ENCODE assay signal across 8 cellular contexts in the genomic region with DNA sequence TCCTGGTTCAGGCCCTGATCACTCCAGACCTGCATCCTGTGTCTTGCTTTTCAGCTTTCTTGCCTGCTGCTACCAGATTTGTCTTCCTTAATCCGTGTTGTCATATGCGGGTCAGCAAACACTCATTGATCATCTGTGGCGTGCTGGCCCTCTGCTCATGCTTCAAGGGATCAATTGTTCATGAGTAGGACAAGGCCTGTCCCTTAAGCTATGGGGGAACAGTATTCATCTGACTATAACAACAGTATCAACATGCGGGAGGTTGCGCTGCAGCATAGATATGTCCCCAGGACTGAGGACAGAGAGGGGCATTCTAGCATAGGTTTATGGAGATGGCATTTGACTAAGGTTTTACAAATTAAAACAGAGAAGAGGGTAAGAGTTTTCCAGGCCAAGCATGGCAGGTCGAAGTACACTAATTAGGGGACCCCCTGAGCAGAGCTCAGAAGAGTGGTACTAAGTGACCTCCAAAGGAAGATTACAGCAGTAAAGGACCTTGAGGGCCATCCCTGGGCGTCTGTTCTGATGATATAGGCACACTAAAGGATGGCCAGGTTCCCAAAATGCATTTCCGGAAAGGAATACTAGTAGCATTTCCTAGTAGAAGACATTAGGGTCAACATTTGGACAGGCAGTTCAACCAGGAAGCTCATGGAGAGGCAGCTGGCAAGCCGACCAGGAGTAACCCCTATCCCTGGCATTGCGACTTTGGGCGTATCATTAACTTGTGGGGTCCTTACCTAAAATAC. TPM values are rescaled to one million over a fixed set of nuclear protein-coding genes. Genes with fewer than 3 reads are reported as not detected.
DNase-seq lines count a peak whose midpoint lies in the region; ATAC-seq and TF ChIP-seq lines count a peak whose summit lies in the region.

No MANE protein-coding gene starts in this region.

- TF ChIP-seq CTCF in right atrium auricular region (IDR thresholded peaks at IDR 0.05) (no peak), ascending aorta (IDR thresholded peaks at IDR 0.05) (no peak), lower lobe of right lung (IDR thresholded peaks at IDR 0.05) (no peak), vagina (IDR thresholded peaks at IDR 0.05) (no peak), GM10248 (IDR thresholded peaks at IDR 0.05; ENCODE audit: control extremely low read depth, extremely low read depth, low read depth, missing control alignments) (no peak)

- H3K27me3 ChIP-seq in right atrium auricular region (no peaks in the 10 kb centered on the region), ascending aorta (no peaks in the 10 kb centered on the region), lower lobe of right lung (ENCODE audit: low read depth) (no peaks in the 10 kb centered on the region), vagina (no peaks in the 10 kb centered on the region)

- H3K4me1 ChIP-seq in right atrium auricular region (peaks cover 0 to 37% of the 10 kb centered on the region in 2 donors), ascending aorta (peaks cover 0 to 20% of the 10 kb centered on the region in 2 donors), lower lobe of right lung (peaks cover 38% of the 10 kb centered on the region), vagina (peaks cover 35% of the 10 kb centered on the region)

- ATAC-seq in Right ventricle myocardium inferior (no peak), lower lobe of right lung (no peak)

- H3K4me3 ChIP-seq in right atrium auricular region (peak overlapping the region; percentile 94 to 96), ascending aorta (peak overlapping the region; percentile 83 to 88), lower lobe of right lung (peak overlapping the region; percentile 83), vagina (peak overlapping the region; percentile 87 to 88)

- intact Hi-C loops in Right ventricle myocardium inferior (cut with DNase I) (no loop called here), ascending aorta (cut with DNase I) (no loop called here), lower lobe of right lung (cut with DNase I) (no loop called here), vagina (cut with DNase I) (no loop called here)

- no peak for DNase-seq in right atrium auricular region (ENCODE audit: low spot score)
- no peak for DNase-seq in Right ventricle myocardium inferior (ENCODE audit: missing footprints)
- DNase-seq in ascending aorta (ENCODE audit: low spot score in 2 of 2), result peak in 1 of 2 donors; percentile 64
- no peak for DNase-seq in lower lobe of right lung
- no peak for DNase-seq in vagina (ENCODE audit: extremely low spot score in 2 of 2)
- no peak for DNase-seq in GM10248 (ENCODE audit: extremely low spot score)
- no peak for DNase-seq in dermis blood vessel endothelial cell
- no peak for DNase-seq in OCI-M2 (lab: John Stamatoyannopoulos, UW; ENCODE audit: unreplicated experiment)

- CTCF ChIA-PET in GM10248 (lab: Yijun Ruan, JAX), result interaction anchor here (0.9 to 5.7 kb wide), 6 partner anchors 11 to 214 kb away, joined by 3 to 78 read pairs (median 4); partner anchors contain the start of genes SH3BP5L and ZNF692

- POLR2A ChIA-PET in GM10248 (lab: Yijun Ruan, JAX), result interaction anchor here (0.9 to 2.1 kb wide), 6 partner anchors 9 to 36 kb away, joined by 3 to 19 read pairs (median 8); partner anchors contain the start of genes SH3BP5L and ZNF692

- H3K36me3 ChIP-seq in right atrium auricular region, result no peaks in the 10 kb centered on the region
- H3K36me3 ChIP-seq in ascending aorta, result no peaks in the 10 kb centered on the region
- no peaks in the 10 kb centered on the region for H3K36me3 ChIP-seq in lower lobe of right lung
- H3K36me3 ChIP-seq in vagina, result no peaks in the 10 kb centered on the region

- H3K9me3 ChIP-seq in right atrium auricular region, result no peaks in the 10 kb centered on the region
- H3K9me3 ChIP-seq in ascending aorta, result no peaks in the 10 kb centered on the region
- H3K9me3 ChIP-seq in lower lobe of right lung, result no peaks in the 10 kb centered on the region
- H3K9me3 ChIP-seq in vagina, result no peaks in the 10 kb centered on the region

- no peak for TF ChIP-seq POLR2A in vagina (IDR thresholded peaks at IDR 0.05)

- H3K27ac ChIP-seq in right atrium auricular region (peak overlapping the region; percentile 100), ascending aorta (peak overlapping the region; percentile 100), lower lobe of right lung (peak overlapping the region; percentile 100), vagina (peak overlapping the region; percentile 99)

RNA-seq across cellular contexts. Expression of gene ZNF672, which starts 0.8 kb away (rescaled TPM):
- total RNA-seq in right atrium auricular region (10 to 100 TPM; 55.3 to 59.1 TPM), Right ventricle myocardium inferior (40.3 TPM), ascending aorta (30.9 TPM), lower lobe of right lung (39.8 TPM), vagina (44.9 TPM), dermis blood vessel endothelial cell (28.1 and 32.2 TPM in 2 replicates)

RNA-seq across cellular contexts. Expression of gene SH3BP5L, which starts 11.5 kb away (rescaled TPM):
- total RNA-seq in right atrium auricular region (10 to 100 TPM; 13.6 to 18.5 TPM), Right ventricle myocardium inferior (22.2 TPM), ascending aorta (15.9 TPM), lower lobe of right lung (25.0 TPM), vagina (18.7 TPM), dermis blood vessel endothelial cell (32.7 and 36.7 TPM in 2 replicates)

RNA-seq across cellular contexts. Expression of gene ZNF692, which starts 21.7 kb away (rescaled TPM):
- total RNA-seq in right atrium auricular region, result 10 to 100 TPM in 1 of 2 donors, 1 to 10 TPM in 1; 9.7 to 11.8 TPM
- 20.8 TPM for total RNA-seq in Right ventricle myocardium inferior
- total RNA-seq in ascending aorta, result 13.8 TPM
- 41.9 TPM for total RNA-seq in lower lobe of right lung
- 46.7 TPM for total RNA-seq in vagina
- total RNA-seq in dermis blood vessel endothelial cell, result 7.7 and 16.5 TPM in 2 replicates
